Comparison of ENCODE assay signal across 8 cellular contexts in genomic region chr12:103929051-103929908, GRCh38. TPM values are rescaled to one million over a fixed set of nuclear protein-coding genes. Genes with fewer than 3 reads are reported as not detected.
DNase-seq lines count a peak whose midpoint lies in the region; TF ChIP-seq lines count a peak whose summit lies in the region.

No MANE protein-coding gene starts in this region.

- DNase-seq in DMS53 treated with DMSO at 0.1 percent for 48 hours (lab: John Stamatoyannopoulos, UW; ENCODE audit: unreplicated experiment), result peak; percentile 98
- peak; percentile 94 for DNase-seq in H9
- DNase-seq in NAMALWA (ENCODE audit: low spot score), result peak; percentile 93
- DNase-seq in SJCRH30, result peak; percentile 87 to 93
- peak; percentile 83 for DNase-seq in activated naive CD4-positive, alpha-beta T cell treated with Interleukin-2 at 50 U/mL for 16 hours
- DNase-seq in foreskin melanocyte, result peak; percentile 92
- DNase-seq in neural crest cell (ENCODE audit: low read depth, low spot score), result peak; percentile 71

- H3K18ac ChIP-seq in H9 (ENCODE audit: insufficient read length, low read depth, low read length), result peak overlapping the region; percentile 77

- H3K9me3 ChIP-seq in H9 (ENCODE audit: control insufficient read depth, low read depth, low read length) (no peaks in the 10 kb centered on the region), SJCRH30 (replicated peaks) (no peaks in the 10 kb centered on the region)

- H4K20me1 ChIP-seq in H9 (ENCODE audit: control insufficient read depth, insufficient read depth, insufficient read length), result peaks cover 2% of the 10 kb centered on the region

- no peaks in the 10 kb centered on the region for H3K27me3 ChIP-seq in H9 (ENCODE audit: insufficient read depth, low read length)
- no peaks in the 10 kb centered on the region for H3K27me3 ChIP-seq in SJCRH30

- H3K9ac ChIP-seq in H9 (ENCODE audit: extremely low read depth, insufficient read length, low read length), result peak overlapping the region; percentile 87

- H3K9me3 Mint-ChIP-seq in H9 (no peaks in the 10 kb centered on the region), neural crest cell (no peaks in the 10 kb centered on the region)
- no peaks in the 10 kb centered on the region for H3K9me3 Mint-ChIP-seq in stimulated activated naive CD8-positive, alpha-beta T cell treated with anti-CD3 and anti-CD28 coated beads, Interleukin-15, Interleukin-2, amounts not matched to agents 100 ng/mL and 50 ng/mL, for 24 hours

- H2BK120ac ChIP-seq in H9 (ENCODE audit: low read depth, low read length, poor library complexity, severe bottlenecking), result no peak overlapping the region

- H3K56ac ChIP-seq in H9 (ENCODE audit: insufficient read length, low read depth, low read length), result no peak overlapping the region

- no peak overlapping the region for H4K8ac ChIP-seq in H9 (replicated peaks; ENCODE audit: insufficient read length, low read depth, low read length)

- H3K14ac ChIP-seq in H9 (ENCODE audit: insufficient read depth, low read length), result peak overlapping the region; percentile 79; the same call in 1 of the 2 replicates

- H2BK15ac ChIP-seq in H9 (ENCODE audit: low read depth, low read length), result no peak overlapping the region

- H4K5ac ChIP-seq in H9 (ENCODE audit: insufficient read length, low read depth, low read length), result no peak overlapping the region

- H3K27ac Mint-ChIP-seq in H9, result peak overlapping the region; percentile 98 to 100 (median 99)
- peak overlapping the region; percentile 99 for H3K27ac Mint-ChIP-seq in neural crest cell (ENCODE audit: unreplicated experiment)
- H3K27ac Mint-ChIP-seq in stimulated activated naive CD8-positive, alpha-beta T cell treated with anti-CD3 and anti-CD28 coated beads, Interleukin-15, Interleukin-2, amounts not matched to agents 100 ng/mL and 50 ng/mL, for 24 hours, result peak overlapping the region; percentile 100

- no peak overlapping the region for H2AK5ac ChIP-seq in H9 (ENCODE audit: insufficient read length, low read length)

- H3K27ac ChIP-seq in H9 (ENCODE audit: insufficient read length, low read depth, low read length), result peak overlapping the region; percentile 51
- peak overlapping the region; percentile 49 for H3K27ac ChIP-seq in SJCRH30

- no peak overlapping the region for H2BK20ac ChIP-seq in H9 (ENCODE audit: low read depth, low read length, poor library complexity, severe bottlenecking)

- H3K4me1 Mint-ChIP-seq in H9, result peaks cover 25 to 32% of the 10 kb centered on the region in 2 experiments
- peaks cover 48% of the 10 kb centered on the region for H3K4me1 Mint-ChIP-seq in neural crest cell
- H3K4me1 Mint-ChIP-seq in stimulated activated naive CD8-positive, alpha-beta T cell treated with anti-CD3 and anti-CD28 coated beads, Interleukin-15, Interleukin-2, amounts not matched to agents 100 ng/mL and 50 ng/mL, for 24 hours (ENCODE audit: low read depth), result peaks cover 84% of the 10 kb centered on the region

- H4K91ac ChIP-seq in H9 (ENCODE audit: insufficient read length, low read depth, low read length), result no peak overlapping the region

- peaks cover 15% of the 10 kb centered on the region for H3K23me2 ChIP-seq in H9 (ENCODE audit: insufficient read length, low read depth, low read length, poor library complexity, severe bottlenecking)

- TF ChIP-seq CTCF in H9 (conservative IDR thresholded peaks at IDR 0.05) (no peak), neural crest cell (conservative IDR thresholded peaks at IDR 0.05) (no peak)

- H3K36me3 Mint-ChIP-seq in H9 (ENCODE audit: insufficient read depth in 1 of 3, low read depth in 3 of 3) (peaks cover 28 to 35% (median 28%) of the 10 kb centered on the region in 3 experiments), neural crest cell (ENCODE audit: low read depth) (peaks cover 3% of the 10 kb centered on the region)
- H3K36me3 Mint-ChIP-seq in stimulated activated naive CD8-positive, alpha-beta T cell treated with anti-CD3 and anti-CD28 coated beads, Interleukin-15, Interleukin-2, amounts not matched to agents 100 ng/mL and 50 ng/mL, for 24 hours (ENCODE audit: low read depth), result peaks cover 43% of the 10 kb centered on the region

- no peak overlapping the region for H2BK12ac ChIP-seq in H9 (ENCODE audit: insufficient read length, low read depth, low read length)

- H3K79me1 ChIP-seq in H9 (ENCODE audit: insufficient read depth, low read depth, low read length, poor library complexity, severe bottlenecking), result peaks cover 4% of the 10 kb centered on the region

- peak overlapping the region; percentile 65 for H2AFZ ChIP-seq in H9 (ENCODE audit: low read length)

- no peak overlapping the region for H3K4ac ChIP-seq in H9 (ENCODE audit: low read depth, low read length)

- no peak overlapping the region for H3K23ac ChIP-seq in H9 (ENCODE audit: insufficient read length, low read depth, low read length)

- H3K4me1 ChIP-seq in H9 (ENCODE audit: insufficient read depth, low read length) (no peaks in the 10 kb centered on the region; the same call in 1 of the 2 replicates), SJCRH30 (peaks cover 17% of the 10 kb centered on the region)

- H3K27me3 Mint-ChIP-seq in H9 (ENCODE audit: low read depth) (no peaks in the 10 kb centered on the region), neural crest cell (ENCODE audit: low read depth) (peaks cover 4% of the 10 kb centered on the region)
- peaks cover 4% of the 10 kb centered on the region for H3K27me3 Mint-ChIP-seq in stimulated activated naive CD8-positive, alpha-beta T cell treated with anti-CD3 and anti-CD28 coated beads, Interleukin-15, Interleukin-2, amounts not matched to agents 100 ng/mL and 50 ng/mL, for 24 hours

- WGBS in H9 (ENCODE audit: extremely low coverage, insufficient read length, low lambda C conversion rate), result no CpG with 5 or more reads among the region's 44 CpGs

- H2BK5ac ChIP-seq in H9 (ENCODE audit: insufficient read length, low read length), result no peak overlapping the region

- peak overlapping the region; percentile 92 for H3K4me3 ChIP-seq in SJCRH30

- peak overlapping the region; percentile 97 for H3K4me2 ChIP-seq in H9 (ENCODE audit: insufficient read depth, insufficient read length, low read length)

- H3K79me2 ChIP-seq in H9 (ENCODE audit: insufficient read depth, low read length), result peaks cover 18% of the 10 kb centered on the region

- H3K36me3 ChIP-seq in SJCRH30, result peaks cover 31% of the 10 kb centered on the region

- no peak overlapping the region for H3T11ph ChIP-seq in H9 (ENCODE audit: low read length)

- H3K4me3 Mint-ChIP-seq in H9 (peak overlapping the region; percentile 80 to 91), neural crest cell (peak overlapping the region; percentile 94)
- H3K4me3 Mint-ChIP-seq in stimulated activated naive CD8-positive, alpha-beta T cell treated with anti-CD3 and anti-CD28 coated beads, Interleukin-15, Interleukin-2, amounts not matched to agents 100 ng/mL and 50 ng/mL, for 24 hours, result peak overlapping the region; percentile 93

RNA-seq across cellular contexts. Expression of gene HSP90B1, which starts 0.9 kb away (rescaled TPM):
- total RNA-seq in H9 (2021) (737 and 747 TPM in 2 replicates), neural crest cell (566 and 570 TPM in 2 replicates)
- total RNA-seq in SJCRH30 (2014; rRNA removed; shearing (Covaris generic)), result 396 and 423 TPM in 2 replicates

RNA-seq across cellular contexts. Expression of gene TDG, which starts 36.4 kb away (rescaled TPM):
- total RNA-seq in H9 (2021) (70.3 and 72.4 TPM in 2 replicates), neural crest cell (53.0 and 57.1 TPM in 2 replicates)
- 56.2 and 57.3 TPM in 2 replicates for total RNA-seq in SJCRH30 (2014; rRNA removed; shearing (Covaris generic))

Comparison
In these comparisons a context has a peak if more than half of its experiments do, and no peak if none do; other contexts are left out.
1. Peak in every context shown above with its lines: DNase-seq, H3K4me3 ChIP-seq and H3K27ac ChIP-seq.